ENCODE assay signal across 16 cellular contexts in the genomic region with DNA sequence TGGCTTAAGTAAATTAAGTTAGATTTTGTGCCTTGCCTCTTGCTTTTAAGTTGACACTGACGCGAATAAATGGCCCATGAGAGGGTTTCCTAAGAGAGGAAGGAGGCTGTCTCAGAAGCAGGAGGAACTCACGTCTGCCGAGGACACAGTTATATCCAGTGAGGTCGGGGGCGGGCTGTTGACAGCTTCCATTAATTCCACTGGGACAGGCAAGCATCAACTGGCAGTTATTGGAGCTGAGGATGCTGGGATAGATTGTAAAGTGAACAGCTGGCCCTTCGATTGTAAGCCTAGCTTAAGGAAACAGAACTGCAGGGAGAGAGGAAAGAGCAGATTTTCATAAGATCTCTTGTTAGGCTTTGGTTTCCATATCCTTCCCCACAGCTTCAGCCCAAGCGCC.
DNase-seq lines count a peak whose midpoint lies in the region; ATAC-seq and TF ChIP-seq lines count a peak whose summit lies in the region.
"Had no signal": no experiment of that assay in that cellular context is flagged by ENCODE, and none has a peak within 500 bp of the region (broad histone marks: within the 10 kb centered on the region; RNA-seq: fewer than 3 reads in every experiment).

No MANE protein-coding gene starts in this region.

- H3K9me3 Mint-ChIP-seq in nephron: peaks cover 12% of the 10 kb centered on the region
- peaks cover 1% of the 10 kb centered on the region for H3K9me3 Mint-ChIP-seq in activated naive CD8-positive, alpha-beta T cell treated with anti-CD3 and anti-CD28 coated beads for 36 hours

- peak in 5 of 8 donors; percentile 33 to 71 (median 49) for ATAC-seq in heart right ventricle
- no peak for ATAC-seq in left ventricle myocardium superior
- ATAC-seq: A549 had no signal

- intact Hi-C loops in heart right ventricle (cut with DNase I) (no loop called here), left ventricle myocardium superior (cut with micrococcal nuclease) (no loop called here)

- peak overlapping the region; percentile 1 to 67 (median 45) for H3K27ac Mint-ChIP-seq in nephron
- H3K27ac Mint-ChIP-seq in activated naive CD8-positive, alpha-beta T cell treated with anti-CD3 and anti-CD28 coated beads for 36 hours: no peak overlapping the region

- H3K4me3 ChIP-seq in heart right ventricle: no peak overlapping the region
- H3K4me3 ChIP-seq: A549 had no signal

- H3K4me1 Mint-ChIP-seq in nephron: peaks cover 8% of the 10 kb centered on the region
- H3K4me1 Mint-ChIP-seq in activated naive CD8-positive, alpha-beta T cell treated with anti-CD3 and anti-CD28 coated beads for 36 hours: no peaks in the 10 kb centered on the region

- no peaks in the 10 kb centered on the region for H3K36me3 Mint-ChIP-seq in nephron (ENCODE audit: low read depth)
- H3K36me3 Mint-ChIP-seq in activated naive CD8-positive, alpha-beta T cell treated with anti-CD3 and anti-CD28 coated beads for 36 hours: no peaks in the 10 kb centered on the region

- DNase-seq in heart right ventricle: peak in 1 of 2 donors; percentile 22
- DNase-seq in left ventricle myocardium superior: no peak
- DNase-seq in NCI-H82 treated with DMSO at 0.1 percent for 48 hours (lab: John Stamatoyannopoulos, UW; ENCODE audit: unreplicated experiment): peak; percentile 85
- DNase-seq in dedifferentiated amniotic fluid mesenchymal stem cell (ENCODE audit: extremely low spot score): no peak
- no peak for DNase-seq in activated naive CD8-positive, alpha-beta T cell treated with anti-CD3 and anti-CD28 coated beads for 36 hours
- no peak for DNase-seq in NCI-H146 (lab: John Stamatoyannopoulos, UW)
- DNase-seq: C1 segment of cervical spinal cord, DND-41, NCI-H1105, NCI-H187, NCI-H2107, NCI-H446, NCI-H748 treated with DMSO at 0.1 percent for 48 hours, SHP77 treated with DMSO at 0.1 percent for 48 hours had no signal

- WGBS in heart right ventricle, 2 donors: 37 to 60% methylated on average over 8 of the region's 8 CpGs

- H3K36me3 ChIP-seq in heart right ventricle: no peaks in the 10 kb centered on the region

- no peak overlapping the region for H3K4me3 Mint-ChIP-seq in nephron
- no peak overlapping the region for H3K4me3 Mint-ChIP-seq in activated naive CD8-positive, alpha-beta T cell treated with anti-CD3 and anti-CD28 coated beads for 36 hours

- no peaks in the 10 kb centered on the region for H3K4me1 ChIP-seq in heart right ventricle
- H3K4me1 ChIP-seq: A549 had no signal

- no peaks in the 10 kb centered on the region for H3K27me3 ChIP-seq in heart right ventricle

- TF ChIP-seq CTCF in heart right ventricle (IDR thresholded peaks at IDR 0.05): no peak
- TF ChIP-seq CTCF in nephron (IDR thresholded peaks at IDR 0.05; ENCODE audit: unreplicated experiment in 3 of 3): no peak

- peaks cover 0 to 10% (median 0%) of the 10 kb centered on the region in 11 donors for H3K9me3 ChIP-seq in heart right ventricle
- H3K9me3 ChIP-seq: A549 had no signal

- H3K27me3 Mint-ChIP-seq in nephron (ENCODE audit: low read depth): no peaks in the 10 kb centered on the region
- H3K27me3 Mint-ChIP-seq in activated naive CD8-positive, alpha-beta T cell treated with anti-CD3 and anti-CD28 coated beads for 36 hours: no peaks in the 10 kb centered on the region

- H3K27ac ChIP-seq in heart right ventricle: no peak overlapping the region
- H3K27ac ChIP-seq: A549 had no signal
